23 cellular contexts compared by ENCODE assay signal in the genomic region with DNA sequence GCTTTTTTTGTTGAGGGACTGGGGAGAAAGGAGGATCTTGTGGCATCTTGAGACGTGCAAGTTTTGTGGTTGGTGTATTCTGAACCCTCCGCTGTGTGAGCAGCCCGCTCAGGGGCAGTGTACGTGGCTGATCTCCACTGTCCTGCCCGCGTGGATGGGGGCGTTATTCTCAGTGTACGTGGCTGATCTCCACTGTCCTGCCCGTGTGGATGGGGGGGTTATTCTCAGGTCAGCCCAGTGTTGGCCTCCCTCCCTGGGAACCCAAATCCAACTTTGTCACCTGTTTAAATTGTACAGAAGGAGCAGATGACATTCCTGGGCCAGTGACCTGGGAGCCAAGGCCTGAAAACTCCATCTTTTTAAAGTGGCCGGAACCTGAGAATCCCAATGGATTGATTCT.
"Had no signal": no experiment of that assay in that cellular context is flagged by ENCODE, and none has a peak within 500 bp of the region (broad histone marks: within the 10 kb centered on the region; RNA-seq: fewer than 3 reads in every experiment).

No MANE protein-coding gene starts in this region.

- H3K36me3 Mint-ChIP-seq: activated CD8-positive, alpha-beta memory T cell treated with anti-CD3 and anti-CD28 coated beads, Interleukin-2, amount 10 ng/mL, durations not matched to agents 7 days and 5 days had no signal

- H3K9me3 ChIP-seq: right atrium auricular region, spleen, uterus had no signal

- H3K4me1 Mint-ChIP-seq: endodermal cell had no signal

- H3K4me3 Mint-ChIP-seq: activated CD4-positive, alpha-beta T cell treated with anti-CD3 and anti-CD28 coated beads, Interleukin-2, amount 10 ng/mL, durations not matched to agents 7 days and 5 days; activated CD8-positive, alpha-beta memory T cell treated with anti-CD3 and anti-CD28 coated beads, Interleukin-2, amount 10 ng/mL, durations not matched to agents 7 days and 5 days; activated CD8-positive, alpha-beta T cell treated with anti-CD3 and anti-CD28 coated beads for 36 hours; activated naive CD4-positive, alpha-beta T cell treated with anti-CD3 and anti-CD28 coated beads, Interleukin-2, amount 50 U/mL, for 24 hours; endodermal cell; nephron had no signal

- ATAC-seq: activated CD8-positive, alpha-beta memory T cell treated with anti-CD3 and anti-CD28 coated beads, Interleukin-2, amount 10 ng/mL, durations not matched to agents 7 days and 5 days; activated CD8-positive, alpha-beta T cell treated with anti-CD3 and anti-CD28 coated beads for 36 hours; SK-N-SH treated with all-trans-retinoic acid at 6 μM for 48 hours had no signal

- H3K27ac ChIP-seq: WERI-Rb-1 had no signal

- H3K4me3 ChIP-seq: right atrium auricular region, spleen, uterus had no signal

- H3K27me3 ChIP-seq: right atrium auricular region, spleen, uterus had no signal

- DNase-seq: activated CD4-positive, alpha-beta T cell treated with anti-CD3 and anti-CD28 coated beads, Interleukin-2, amount 10 ng/mL, durations not matched to agents 7 days and 5 days; activated CD4-positive, CD25-positive, alpha-beta regulatory T cell treated with anti-CD3 and anti-CD28 coated beads, Interleukin-2, amount 50 U/mL, for 72 hours; activated CD8-positive, alpha-beta memory T cell treated with anti-CD3 and anti-CD28 coated beads, Interleukin-2, amount 10 ng/mL, durations not matched to agents 7 days and 5 days; activated CD8-positive, alpha-beta T cell treated with anti-CD3 and anti-CD28 coated beads for 36 hours; activated gamma-delta T cell treated with Interleukin-2 at 50 U/mL for 16 hours; activated T-cell treated with anti-CD3 and anti-CD28 coated beads for 4 hours; cerebellar nuclear complex; cortex of kidney; endodermal cell; foreskin fibroblast; kidney; occipital lobe; spleen; stimulated activated CD4-positive, alpha-beta T cell treated with anti-CD3 and anti-CD28 coated beads, Interleukin-4, amount 100 ng/mL, for 1 hour; stimulated activated naive CD4-positive, alpha-beta T cell treated with Interleukin-2 at 50 U/mL for 16 hours; trophoblast cell; uterus; WERI-Rb-1 had no signal

- H3K27ac Mint-ChIP-seq: activated CD4-positive, alpha-beta T cell treated with anti-CD3 and anti-CD28 coated beads, Interleukin-2, amount 10 ng/mL, durations not matched to agents 7 days and 5 days; activated CD8-positive, alpha-beta memory T cell treated with anti-CD3 and anti-CD28 coated beads, Interleukin-2, amount 10 ng/mL, durations not matched to agents 7 days and 5 days; activated CD8-positive, alpha-beta T cell treated with anti-CD3 and anti-CD28 coated beads for 36 hours; activated naive CD4-positive, alpha-beta T cell treated with anti-CD3 and anti-CD28 coated beads, Interleukin-2, amount 50 U/mL, for 24 hours; endodermal cell; progenitor cell of endocrine pancreas had no signal

- H3K27me3 Mint-ChIP-seq: activated CD4-positive, alpha-beta T cell treated with anti-CD3 and anti-CD28 coated beads, Interleukin-2, amount 10 ng/mL, durations not matched to agents 7 days and 5 days; activated CD8-positive, alpha-beta memory T cell treated with anti-CD3 and anti-CD28 coated beads, Interleukin-2, amount 10 ng/mL, durations not matched to agents 7 days and 5 days; activated CD8-positive, alpha-beta T cell treated with anti-CD3 and anti-CD28 coated beads for 36 hours; activated naive CD4-positive, alpha-beta T cell treated with anti-CD3 and anti-CD28 coated beads, Interleukin-2, amount 50 U/mL, for 24 hours; progenitor cell of endocrine pancreas had no signal

- H3K4me1 ChIP-seq: uterus had no signal

- H3K36me3 ChIP-seq: uterus had no signal

- H3K9me3 Mint-ChIP-seq: activated CD4-positive, alpha-beta T cell treated with anti-CD3 and anti-CD28 coated beads, Interleukin-2, amount 10 ng/mL, durations not matched to agents 7 days and 5 days; activated CD8-positive, alpha-beta T cell treated with anti-CD3 and anti-CD28 coated beads for 36 hours; activated naive CD4-positive, alpha-beta T cell treated with anti-CD3 and anti-CD28 coated beads, Interleukin-2, amount 50 U/mL, for 24 hours; endodermal cell; nephron had no signal
